In the genomic region with DNA sequence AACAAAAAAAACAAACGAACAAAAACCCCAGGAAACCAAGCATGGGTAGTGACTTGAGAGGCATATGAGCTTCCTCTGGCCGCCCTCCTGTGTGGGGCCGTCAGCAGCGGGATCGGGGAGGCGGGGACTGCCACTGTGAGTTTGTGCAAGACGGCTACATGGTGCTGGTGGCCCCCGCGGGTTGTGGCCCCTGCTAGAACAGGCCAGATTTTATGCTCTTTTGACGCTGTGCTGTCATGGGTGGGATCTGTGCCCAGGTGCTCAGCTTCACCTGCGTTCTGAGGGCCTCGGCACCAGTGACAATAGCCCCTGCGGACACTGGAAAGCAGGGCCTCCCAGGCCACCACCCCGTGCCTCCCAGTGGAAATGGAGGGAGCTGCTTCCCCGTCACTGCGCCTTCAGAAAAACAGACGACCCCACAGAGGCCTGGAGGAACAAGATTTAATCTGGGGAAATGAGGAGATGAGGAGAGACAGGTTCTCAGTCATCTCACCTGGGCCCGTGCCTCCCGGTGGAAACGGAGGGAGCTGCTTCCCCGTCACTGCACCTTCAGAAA, we compare ENCODE assay signal across 13 cellular contexts. TPM values are rescaled to one million over a fixed set of nuclear protein-coding genes. Genes with fewer than 3 reads are reported as not detected.
A peak's percentile ranks its signal among the peaks of the same experiment; 100 is the strongest.
DNase-seq lines count a peak whose midpoint lies in the region; ATAC-seq and TF ChIP-seq lines count a peak whose summit lies in the region.
"Had no signal": no experiment of that assay in that cellular context is flagged by ENCODE, and none has a peak within 500 bp of the region (broad histone marks: within the 10 kb centered on the region; RNA-seq: fewer than 3 reads in every experiment).

No MANE protein-coding gene starts in this region.

- H3K9me2 ChIP-seq in SK-N-SH (no peaks in the 10 kb centered on the region), neural cell (ENCODE audit: insufficient read depth, low read length) (no peaks in the 10 kb centered on the region)

- H3K4me2 ChIP-seq in SK-N-SH (no peak overlapping the region), neural cell (ENCODE audit: low read length) (no peak overlapping the region)

- POLR2A ChIA-PET in SK-N-SH (lab: Yijun Ruan, JAX): interaction anchor here (1.1 to 1.7 kb wide), 3 partner anchors 12 to 22 kb away, joined by 3 to 6 read pairs (median 6); no protein-coding TSS in a partner anchor

- ATAC-seq in SK-N-SH treated with all-trans-retinoic acid at 6 μM for 48 hours: no peak

- H3K79me2 ChIP-seq in SK-N-SH (ENCODE audit: insufficient read depth): no peaks in the 10 kb centered on the region
- H3K79me2 ChIP-seq in neural cell (replicated peaks; ENCODE audit: insufficient read depth, low read length): peaks cover 2% of the 10 kb centered on the region

- DNase-seq in SK-N-SH (peak; percentile 50), NT2/D1 (ENCODE audit: low read depth, low spot score) (no peak), endodermal cell (no peak), SK-N-DZ (ENCODE audit: low spot score) (no peak), amniotic stem cell (lab: John Stamatoyannopoulos, UW) (no peak)
- no peak for DNase-seq in activated CD8-positive, alpha-beta memory T cell treated with anti-CD3 and anti-CD28 coated beads for 24 hours
- DNase-seq: CD4-positive, CD25-positive, alpha-beta regulatory T cell; DMS53; GF-D8 had no signal

- no peaks in the 10 kb centered on the region for H3K9me3 ChIP-seq in SK-N-SH
- no peaks in the 10 kb centered on the region for H3K9me3 ChIP-seq in NT2/D1 (ENCODE audit: insufficient read depth, low read length)
- no peaks in the 10 kb centered on the region for H3K9me3 ChIP-seq in endodermal cell (ENCODE audit: control insufficient read depth, low read length)
- no peaks in the 10 kb centered on the region for H3K9me3 ChIP-seq in neural cell (ENCODE audit: low read length)

- H3K36me3 Mint-ChIP-seq in endodermal cell (ENCODE audit: low read depth): no peaks in the 10 kb centered on the region
- H3K36me3 Mint-ChIP-seq: CD4-positive, CD25-positive, alpha-beta regulatory T cell had no signal

- H3K27ac ChIP-seq in SK-N-SH (ENCODE audit: low read depth in 2 of 2, low read length in 1 of 2) (no peak overlapping the region), endodermal cell (ENCODE audit: low read depth, low read length) (no peak overlapping the region), neural cell (ENCODE audit: low read length) (no peak overlapping the region)
- H3K27ac ChIP-seq: 22Rv1 had no signal

- TF ChIP-seq CTCF in SK-N-SH (IDR thresholded peaks at IDR 0.05) (no peak), endodermal cell (conservative IDR thresholded peaks at IDR 0.05) (peak; percentile 27), neural cell (IDR thresholded peaks at IDR 0.05; ENCODE audit: poor library complexity, severe bottlenecking) (peak; percentile 41)

- peaks cover 26% of the 10 kb centered on the region for H3K27me3 Mint-ChIP-seq in endodermal cell (ENCODE audit: insufficient read depth)

- H3F3A ChIP-seq in SK-N-SH (replicated peaks; ENCODE audit: insufficient read depth) (no peaks in the 10 kb centered on the region), neural cell (ENCODE audit: insufficient read depth, low read length, poor library complexity, severe bottlenecking) (no peaks in the 10 kb centered on the region)

- H3K9ac ChIP-seq in SK-N-SH (no peak overlapping the region), NT2/D1 (ENCODE audit: insufficient read length, low read depth) (peak overlapping the region; percentile 2), endodermal cell (ENCODE audit: extremely low read depth, low read length, poor library complexity, severe bottlenecking) (no peak overlapping the region), neural cell (ENCODE audit: low read length) (no peak overlapping the region)

- CTCF ChIA-PET in SK-N-SH (lab: Yijun Ruan, JAX): interaction anchor here (1.0 to 3.8 kb wide), 8 partner anchors 16 to 61 kb away, joined by 3 to 38 read pairs (median 7); a partner anchor contains a TSS

- H3K36me3 ChIP-seq in SK-N-SH (replicated peaks in 1 of 2; ENCODE audit: control insufficient read depth in 1 of 2, insufficient read depth in 2 of 2, low read length in 1 of 2): no peaks in the 10 kb centered on the region
- no peaks in the 10 kb centered on the region for H3K36me3 ChIP-seq in NT2/D1 (ENCODE audit: insufficient read depth, insufficient read length, low read length)
- H3K36me3 ChIP-seq in endodermal cell (ENCODE audit: control insufficient read depth, insufficient read depth, low read length): no peaks in the 10 kb centered on the region
- no peaks in the 10 kb centered on the region for H3K36me3 ChIP-seq in neural cell (ENCODE audit: insufficient read depth, low read length)

- H3K27me3 ChIP-seq in SK-N-SH (ENCODE audit: insufficient read depth): 0 out of 2 replicates have a peak, but pooled peaks cover 1% of the 10 kb centered on the region
- H3K27me3 ChIP-seq in NT2/D1 (ENCODE audit: insufficient read depth, insufficient read length): peaks cover 32% of the 10 kb centered on the region
- H3K27me3 ChIP-seq in endodermal cell (ENCODE audit: control insufficient read depth, insufficient read depth, low read length, poor library complexity, severe bottlenecking): peaks cover 28% of the 10 kb centered on the region
- peaks cover 8% of the 10 kb centered on the region for H3K27me3 ChIP-seq in neural cell (ENCODE audit: insufficient read depth, low read depth, low read length)

- no peak overlapping the region for H3K4me3 ChIP-seq in SK-N-SH (ENCODE audit: low read depth in 2 of 2, low read length in 1 of 2)
- no peak overlapping the region for H3K4me3 ChIP-seq in NT2/D1 (ENCODE audit: insufficient read length, low read depth)
- H3K4me3 ChIP-seq in endodermal cell (ENCODE audit: low read length): no peak overlapping the region
- H3K4me3 ChIP-seq in neural cell (ENCODE audit: low read length): no peak overlapping the region

- TF ChIP-seq RAD21 in SK-N-SH (IDR thresholded peaks at IDR 0.05; ENCODE audit: low read length) (no peak), neural cell (conservative IDR thresholded peaks at IDR 0.05) (no peak)

- no peak for TF ChIP-seq EP300 in SK-N-SH (IDR thresholded peaks at IDR 0.05; ENCODE audit: borderline replicate concordance in 1 of 2, low read depth in 1 of 2, low read length in 1 of 2)
- no peak for TF ChIP-seq EP300 in neural cell (conservative IDR thresholded peaks at IDR 0.05; ENCODE audit: poor library complexity, severe bottlenecking)

- no peaks in the 10 kb centered on the region for H3K9me3 Mint-ChIP-seq in endodermal cell
- H3K9me3 Mint-ChIP-seq: CD4-positive, CD25-positive, alpha-beta regulatory T cell had no signal

- 61% methylated on average over 15 of the region's 21 CpGs for WGBS in SK-N-SH (ENCODE audit: low lambda C conversion rate)
- WGBS in endodermal cell (ENCODE audit: insufficient coverage in 1 of 2, insufficient read length in 1 of 2), 2 experiments: 79 to 80% methylated on average over 15 to 21 of the region's 21 CpGs

- no peaks in the 10 kb centered on the region for H3K4me1 Mint-ChIP-seq in endodermal cell

- H3K4me1 ChIP-seq in SK-N-SH (ENCODE audit: control insufficient read depth in 1 of 2, insufficient read depth in 2 of 2, low read depth in 1 of 2, low read length in 1 of 2) (peaks cover 0 to 50% of the 10 kb centered on the region in 2 experiments; a peak in 1 of 4 replicates), NT2/D1 (ENCODE audit: insufficient read depth, insufficient read length) (peaks cover 39% of the 10 kb centered on the region), endodermal cell (ENCODE audit: control insufficient read depth, insufficient read depth, low read length) (no peaks in the 10 kb centered on the region)

- H3K4me3 Mint-ChIP-seq in endodermal cell: no peak overlapping the region
- H3K4me3 Mint-ChIP-seq: CD4-positive, CD25-positive, alpha-beta regulatory T cell had no signal

- H2AFZ ChIP-seq in SK-N-SH (ENCODE audit: low read depth) (no peak overlapping the region), neural cell (ENCODE audit: low read depth, low read length) (no peak overlapping the region)

- H4K20me1 ChIP-seq in SK-N-SH (ENCODE audit: insufficient read depth): no peaks in the 10 kb centered on the region
- no peaks in the 10 kb centered on the region for H4K20me1 ChIP-seq in neural cell (ENCODE audit: insufficient read depth)

- H3K27ac Mint-ChIP-seq in endodermal cell: no peak overlapping the region
- H3K27ac Mint-ChIP-seq: CD4-positive, CD25-positive, alpha-beta regulatory T cell had no signal

TF ChIP-seq in SK-N-SH, 30 proteins besides CTCF, POLR2A, EP300 and RAD21 (continues in another document):
- TF ChIP-seq SIN3A (IDR thresholded peaks at IDR 0.05; ENCODE audit: borderline replicate concordance, low read depth, low read length): no peak

TF ChIP-seq in neural cell, 6 proteins besides CTCF, POLR2A, EP300 and RAD21 (continues in another document):
- no peak for TF ChIP-seq MXI1 (conservative IDR thresholded peaks at IDR 0.05; ENCODE audit: poor library complexity, severe bottlenecking)
- no peak for TF ChIP-seq EZH2 (IDR thresholded peaks at IDR 0.05; ENCODE audit: borderline replicate concordance, insufficient read depth, low read length, poor library complexity, severe bottlenecking)

RNA-seq across cellular contexts. Expression of a gene that starts 4.7 kb away (rescaled TPM):
- polyA plus RNA-seq in SK-N-SH (2012; rRNA removed) (3.9 and 8.3 TPM in 2 replicates), neural cell (84.7 and 88.8 TPM in 2 replicates)
- 4.3 and 10.1 TPM in 2 replicates for polyA plus RNA-seq in SK-N-SH (2012; cell fraction: cytosol; rRNA removed)
- polyA plus RNA-seq in SK-N-SH (2012; cell fraction: nucleus; rRNA removed): 4.0 and 7.9 TPM in 2 replicates
- total RNA-seq in endodermal cell: 10 to 100 TPM; 36.4 to 62.8 TPM
- polyA plus RNA-seq in endodermal cell (2013, experiment 1 of 2): 111 TPM
- 96.8 TPM for polyA plus RNA-seq in endodermal cell (2013, experiment 2 of 2)
- 238 and 304 TPM in 2 replicates for polyA minus RNA-seq in neural cell
- 375 and 399 TPM in 2 replicates for polyA plus RNA-seq in SK-N-DZ (2014; cell fraction: cytosol; rRNA removed)
- polyA plus RNA-seq in SK-N-DZ (2014; cell fraction: nucleus; rRNA removed): 414 and 472 TPM in 2 replicates
- polyA plus RNA-seq: BJ had no signal

RNA-seq across cellular contexts. Expression of a gene that starts 21.7 kb away (rescaled TPM):
- polyA plus RNA-seq in SK-N-SH (2012; rRNA removed) (9.2 and 16.5 TPM in 2 replicates), neural cell (208 and 260 TPM in 2 replicates)
- polyA plus RNA-seq in SK-N-SH (2012; cell fraction: cytosol; rRNA removed): 14.3 and 20.1 TPM in 2 replicates
- polyA plus RNA-seq in SK-N-SH (2012; cell fraction: nucleus; rRNA removed): 21.6 and 29.5 TPM in 2 replicates
- 10 to 100 TPM; 12.1 to 22.6 TPM for total RNA-seq in endodermal cell
- 24.7 TPM for polyA plus RNA-seq in endodermal cell (2013, experiment 1 of 2)
- polyA plus RNA-seq in endodermal cell (2013, experiment 2 of 2): 18.3 TPM
- 235 and 244 TPM in 2 replicates for polyA minus RNA-seq in neural cell
- 753 and 802 TPM in 2 replicates for polyA plus RNA-seq in SK-N-DZ (2014; cell fraction: cytosol; rRNA removed)
- 489 and 497 TPM in 2 replicates for polyA plus RNA-seq in SK-N-DZ (2014; cell fraction: nucleus; rRNA removed)

RNA-seq across cellular contexts. Expression of a gene that starts 43.4 kb away (rescaled TPM):
- polyA plus RNA-seq in SK-N-SH (2012; rRNA removed): 20.0 and 71.4 TPM in 2 replicates
- 45.7 and 81.9 TPM in 2 replicates for polyA plus RNA-seq in SK-N-SH (2012; cell fraction: cytosol; rRNA removed)
- polyA plus RNA-seq in SK-N-SH (2012; cell fraction: nucleus; rRNA removed): 48.9 and 78.6 TPM in 2 replicates
- total RNA-seq in endodermal cell: 100 to 1,000 TPM; 247 to 296 TPM
- polyA plus RNA-seq in endodermal cell (2013, experiment 1 of 2): 318 TPM
- polyA plus RNA-seq in endodermal cell (2013, experiment 2 of 2): 282 TPM
- 95.1 and 106 TPM in 2 replicates for polyA plus RNA-seq in neural cell
- polyA minus RNA-seq in neural cell: 103 and 119 TPM in 2 replicates
- 57.4 and 64.4 TPM in 2 replicates for polyA plus RNA-seq in SK-N-DZ (2014; cell fraction: cytosol; rRNA removed)
- 31.6 and 40.3 TPM in 2 replicates for polyA plus RNA-seq in SK-N-DZ (2014; cell fraction: nucleus; rRNA removed)
